20 cellular contexts compared by ENCODE assay signal in the genomic region with DNA sequence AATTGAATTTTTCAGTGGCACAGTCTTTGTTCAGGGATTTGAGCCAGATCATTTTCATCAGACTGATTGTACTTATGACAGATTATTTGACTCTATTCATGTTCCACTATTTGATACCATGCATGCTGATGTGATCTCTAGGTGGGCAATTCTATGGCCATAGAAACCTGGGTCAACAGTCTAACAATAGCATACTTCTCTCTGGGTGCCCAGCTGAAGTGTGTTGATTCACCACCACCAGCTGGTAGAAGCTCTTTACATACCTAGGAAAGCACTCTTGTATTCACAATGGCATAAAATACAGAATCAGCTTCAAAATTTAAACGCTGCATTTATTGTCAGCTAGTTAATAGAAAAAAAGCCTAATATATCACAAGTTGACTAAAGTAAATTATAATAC.
DNase-seq lines count a peak whose midpoint lies in the region; ATAC-seq and TF ChIP-seq lines count a peak whose summit lies in the region.
"Had no signal": no experiment of that assay in that cellular context is flagged by ENCODE, and none has a peak within 500 bp of the region (broad histone marks: within the 10 kb centered on the region; RNA-seq: fewer than 3 reads in every experiment).

No MANE protein-coding gene starts in this region.

- no peaks in the 10 kb centered on the region for H3K4me1 ChIP-seq in colonic mucosa
- H3K4me1 ChIP-seq: adrenal gland, esophagus squamous epithelium had no signal

- H3K4me3 ChIP-seq in colonic mucosa: no peak overlapping the region
- H3K4me3 ChIP-seq: adrenal gland, esophagus squamous epithelium, SJCRH30 had no signal

- no peak overlapping the region for H3K9ac ChIP-seq in colonic mucosa (ENCODE audit: low read depth in 2 of 2, low read length in 2 of 2)

- DNase-seq in DMS153 (lab: John Stamatoyannopoulos, UW) (peak; percentile 82), NCI-H1092 treated with DMSO at 0.1 percent for 48 hours (lab: John Stamatoyannopoulos, UW) (peak; percentile 87), NCI-H2107 (lab: John Stamatoyannopoulos, UW) (peak; percentile 57), SHP77 (lab: John Stamatoyannopoulos, UW) (peak; percentile 75 to 89), colonic mucosa (no peak), DMS79 (lab: John Stamatoyannopoulos, UW) (no peak)
- DNase-seq: activated CD4-positive, alpha-beta T cell treated with anti-CD3 and anti-CD28 coated beads for 1 hour; activated CD8-positive, alpha-beta memory T cell treated with anti-CD3 and anti-CD28 coated beads for 24 hours; activated naive CD4-positive, alpha-beta T cell; activated T-cell treated with anti-CD3 and anti-CD28 coated beads, Interleukin-2, amount 50 U/mL, for 4 hours; adrenal gland; endodermal cell; esophagus squamous epithelium; Karpas-422; kidney glomerular epithelial cell; T-cell had no signal

- no peak overlapping the region for H3K27ac ChIP-seq in colonic mucosa
- H3K27ac ChIP-seq: adrenal gland, C4-2B, esophagus squamous epithelium, SJCRH30 had no signal

- intact Hi-C loops in colonic mucosa (cut with DNase I): no loop called here

- H3K27me3 ChIP-seq in colonic mucosa: no peaks in the 10 kb centered on the region
- H3K27me3 ChIP-seq: adrenal gland, esophagus squamous epithelium, SJCRH30 had no signal

- no peak for TF ChIP-seq CTCF in colonic mucosa (IDR thresholded peaks at IDR 0.05)

- no peak for ATAC-seq in GM18868 (IDR thresholded peaks at IDR 0.05; ENCODE audit: unreplicated experiment)
- no peak for ATAC-seq in HG03039 (IDR thresholded peaks at IDR 0.05; ENCODE audit: unreplicated experiment)
- ATAC-seq: activated T-cell treated with anti-CD3 and anti-CD28 coated beads, Interleukin-2, amount 50 U/mL, for 4 hours; T-cell had no signal

- no peaks in the 10 kb centered on the region for H3K36me3 ChIP-seq in colonic mucosa
- H3K36me3 ChIP-seq: adrenal gland, esophagus squamous epithelium, SJCRH30 had no signal

- no peaks in the 10 kb centered on the region for H3K9me3 ChIP-seq in colonic mucosa
- H3K9me3 ChIP-seq: esophagus squamous epithelium, SJCRH30 had no signal

Comparison
In these comparisons a context has a peak if more than half of its experiments do, and no peak if none do; other contexts are left out.
1. DNase-seq: peak in DMS153 (single experiment), NCI-H1092 treated with DMSO at 0.1 percent for 48 hours (single experiment), NCI-H2107 (single experiment) and SHP77 (2 of 2); none in colonic mucosa (single experiment) and DMS79 (single experiment).